27 cellular contexts compared by ENCODE assay signal in genomic region chr3:52790337-52790736, GRCh38. TPM values are rescaled to one million over a fixed set of nuclear protein-coding genes. Genes with fewer than 3 reads are reported as not detected.
"Had no signal": no experiment of that assay in that cellular context is flagged by ENCODE, and none has a peak within 500 bp of the region (broad histone marks: within the 10 kb centered on the region; RNA-seq: fewer than 3 reads in every experiment).

No MANE protein-coding gene starts in this region.

- H3K4me1 Mint-ChIP-seq: immature natural killer cell, memory B cell, mesothelial cell of epicardium, nephron had no signal

- H3K4me3 Mint-ChIP-seq: dendritic cell treated with granulocyte-macrophage colony-stimulating factor and Interleukin-4, amounts not matched to agents 40 ng/mL and 50 ng/mL, for 4 days; effector memory CD8-positive, alpha-beta T cell; immature natural killer cell; memory B cell; mesothelial cell of epicardium; nephron; stimulated activated effector memory CD8-positive, alpha-beta T cell treated with anti-CD3 and anti-CD28 coated beads, Interleukin-12 subunit alpha, Interleukin-12 subunit beta, amount 100 ng/mL, for 72 hours; type B pancreatic cell had no signal

- H3K27me3 ChIP-seq: esophagus squamous epithelium, gastroesophageal sphincter, neutrophil, right atrium auricular region, suprapubic skin, thyroid gland had no signal

- H3K27me3 Mint-ChIP-seq: dendritic cell treated with granulocyte-macrophage colony-stimulating factor and Interleukin-4, amounts not matched to agents 40 ng/mL and 50 ng/mL, for 4 days had no signal

- H3K27ac Mint-ChIP-seq: dendritic cell treated with granulocyte-macrophage colony-stimulating factor and Interleukin-4, amounts not matched to agents 40 ng/mL and 50 ng/mL, for 4 days; effector memory CD8-positive, alpha-beta T cell; immature natural killer cell; memory B cell; mesothelial cell of epicardium; nephron; stimulated activated effector memory CD8-positive, alpha-beta T cell treated with anti-CD3 and anti-CD28 coated beads, Interleukin-12 subunit alpha, Interleukin-12 subunit beta, amount 100 ng/mL, for 72 hours; type B pancreatic cell had no signal

- ATAC-seq: effector memory CD8-positive, alpha-beta T cell; gastroesophageal sphincter; left cardiac atrium; lower lobe of right lung; stimulated activated effector memory CD8-positive, alpha-beta T cell treated with anti-CD3 and anti-CD28 coated beads, Interleukin-12 subunit alpha, Interleukin-12 subunit beta, amount 100 ng/mL, for 72 hours; stimulated activated naive CD8-positive, alpha-beta T cell treated with anti-CD3 and anti-CD28 coated beads, Interleukin-15, Interleukin-2, amounts not matched to agents 100 U/mL and 50 U/mL, for 24 hours had no signal

- FAIRE-seq: keratinocyte, small intestine, urothelium cell line had no signal

- H3K4me1 ChIP-seq: gastroesophageal sphincter, left ventricle myocardium inferior, lower lobe of right lung, right atrium auricular region had no signal

- H3K9me3 ChIP-seq: esophagus squamous epithelium, gastroesophageal sphincter, left ventricle myocardium inferior, lower lobe of right lung, neutrophil, right atrium auricular region, suprapubic skin, thyroid gland had no signal

- DNase-seq: effector memory CD8-positive, alpha-beta T cell; esophagus squamous epithelium; foreskin fibroblast; immature natural killer cell; left cardiac atrium; left ventricle myocardium inferior; small intestine; stimulated activated CD4-positive, alpha-beta T cell treated with anti-CD3 and anti-CD28 coated beads, Interleukin-2, amount 100 ng/mL, for 48 hours; stimulated activated CD8-positive, alpha-beta memory T cell treated with anti-CD3 and anti-CD28 coated beads, Interleukin-4, amount 100 ng/mL, for 48 hours; stimulated activated naive CD8-positive, alpha-beta T cell treated with anti-CD3 and anti-CD28 coated beads, Interleukin-15, Interleukin-2, amounts not matched to agents 100 U/mL and 50 U/mL, for 24 hours; thyroid gland had no signal

- H3K36me3 ChIP-seq: esophagus squamous epithelium, gastroesophageal sphincter, left ventricle myocardium inferior, lower lobe of right lung, neutrophil, right atrium auricular region, suprapubic skin, thyroid gland had no signal

- H3K4me3 ChIP-seq: esophagus squamous epithelium, gastroesophageal sphincter, left ventricle myocardium inferior, lower lobe of right lung, right atrium auricular region, suprapubic skin, thyroid gland had no signal

- H3K27ac ChIP-seq: epithelial cell of prostate, esophagus squamous epithelium, gastroesophageal sphincter, left ventricle myocardium inferior, lower lobe of right lung, neutrophil, right atrium auricular region, suprapubic skin, thyroid gland had no signal

- H3K9me3 Mint-ChIP-seq: dendritic cell treated with granulocyte-macrophage colony-stimulating factor and Interleukin-4, amounts not matched to agents 40 ng/mL and 50 ng/mL, for 4 days; effector memory CD8-positive, alpha-beta T cell; immature natural killer cell; memory B cell; mesothelial cell of epicardium; nephron; stimulated activated effector memory CD8-positive, alpha-beta T cell treated with anti-CD3 and anti-CD28 coated beads, Interleukin-12 subunit alpha, Interleukin-12 subunit beta, amount 100 ng/mL, for 72 hours; type B pancreatic cell had no signal

- H3K36me3 Mint-ChIP-seq: immature natural killer cell; memory B cell; mesothelial cell of epicardium; stimulated activated effector memory CD8-positive, alpha-beta T cell treated with anti-CD3 and anti-CD28 coated beads, Interleukin-12 subunit alpha, Interleukin-12 subunit beta, amount 100 ng/mL, for 72 hours; type B pancreatic cell had no signal

RNA-seq across cellular contexts. Expression of gene ITIH3, which starts 4.3 kb away (rescaled TPM):
- total RNA-seq: myocyte had no signal
- polyA plus RNA-seq: immature natural killer cell, keratinocyte had no signal

RNA-seq across cellular contexts. Expression of gene ITIH1, which starts 12.9 kb away (rescaled TPM):
- total RNA-seq: esophagus squamous epithelium, gastroesophageal sphincter, left cardiac atrium, left ventricle myocardium inferior, lower lobe of right lung, mesothelial cell of epicardium, myocyte, osteocyte, right atrium auricular region, thyroid gland had no signal
- polyA plus RNA-seq: immature natural killer cell, keratinocyte had no signal

RNA-seq across cellular contexts. Expression of gene MUSTN1, which starts 44.5 kb away (rescaled TPM):
- polyA plus RNA-seq: immature natural killer cell, keratinocyte had no signal
